25 cellular contexts compared by ENCODE assay signal in genomic region chr18:45871655-45872054, GRCh38. TPM values are rescaled to one million over a fixed set of nuclear protein-coding genes. Genes with fewer than 3 reads are reported as not detected.
DNase-seq lines count a peak whose midpoint lies in the region; ATAC-seq and TF ChIP-seq lines count a peak whose summit lies in the region.
"Had no signal": no experiment of that assay in that cellular context is flagged by ENCODE, and none has a peak within 500 bp of the region (broad histone marks: within the 10 kb centered on the region; RNA-seq: fewer than 3 reads in every experiment).

No MANE protein-coding gene starts in this region.

- peak; percentile 96 for ATAC-seq in RWPE2 (ENCODE audit: low read depth)
- ATAC-seq in natural killer cell treated with Interleukin-12 subunit alpha and Interleukin-12 subunit beta and Interleukin-15 and Interleukin-18, amount 100 ng/mL, for 72 hours = no peak
- ATAC-seq: activated CD8-positive, alpha-beta T cell treated with anti-CD3 and anti-CD28 coated beads for 36 hours; body of pancreas; naive thymus-derived CD4-positive, alpha-beta T cell; right cardiac atrium had no signal

- intact Hi-C loops in uterus (cut with DNase I; ENCODE audit: low total_unique reads) = no loop called here

- TF ChIP-seq CTCF in RWPE2 (IDR thresholded peaks at IDR 0.05; ENCODE audit: poor library complexity, severe bottlenecking) (no peak), epithelial cell of esophagus (IDR thresholded peaks at IDR 0.05; ENCODE audit: insufficient read depth, low read depth, low read length, missing control alignments) (no peak), uterus (IDR thresholded peaks at IDR 0.05) (no peak)

- H3K27me3 Mint-ChIP-seq in natural killer cell treated with Interleukin-12 subunit alpha and Interleukin-12 subunit beta and Interleukin-15 and Interleukin-18, amount 100 ng/mL, for 72 hours = no peaks in the 10 kb centered on the region
- H3K27me3 Mint-ChIP-seq: activated CD8-positive, alpha-beta T cell treated with anti-CD3 and anti-CD28 coated beads for 36 hours; activated naive CD4-positive, alpha-beta T cell treated with anti-CD3 and anti-CD28 coated beads, Interleukin-2, amount 50 U/mL, for 24 hours; B cell; naive thymus-derived CD4-positive, alpha-beta T cell had no signal

- H3K27me3 ChIP-seq in RWPE2 (ENCODE audit: insufficient read depth, poor library complexity, severe bottlenecking) = no peaks in the 10 kb centered on the region
- H3K27me3 ChIP-seq in uterus = no peaks in the 10 kb centered on the region
- H3K27me3 ChIP-seq: body of pancreas had no signal

- H3K4me3 ChIP-seq in RWPE2 (ENCODE audit: severe bottlenecking) (no peak overlapping the region), epithelial cell of esophagus (ENCODE audit: low read length) (no peak overlapping the region), uterus (no peak overlapping the region)
- H3K4me3 ChIP-seq: body of pancreas, coronary artery, SK-N-MC had no signal

- H3K27ac ChIP-seq in RWPE2 (ENCODE audit: poor library complexity, severe bottlenecking) = peak overlapping the region; percentile 38
- H3K27ac ChIP-seq in uterus = no peak overlapping the region
- H3K27ac ChIP-seq: body of pancreas, coronary artery, SK-N-MC had no signal

- DNase-seq in HPDE6-E6E7 (ENCODE audit: extremely low spot score) (peak; percentile 58), RWPE2 (ENCODE audit: low spot score) (no peak), epithelial cell of esophagus (ENCODE audit: low read depth) (peak; percentile 74), OCI-M1 (lab: John Stamatoyannopoulos, UW) (no peak), COR-L47 (lab: John Stamatoyannopoulos, UW) (no peak), uterus (no peak)
- no peak for DNase-seq in natural killer cell treated with Interleukin-12 subunit alpha and Interleukin-12 subunit beta and Interleukin-15 and Interleukin-18, amount 100 ng/mL, for 72 hours (ENCODE audit: low spot score)
- no peak for DNase-seq in activated effector memory CD4-positive, alpha-beta T cell treated with anti-CD3 and anti-CD28 coated beads, Interleukin-2, amount 50 U/mL, for 16 hours
- DNase-seq: activated CD4-positive, CD25-positive, alpha-beta regulatory T cell; activated CD8-positive, alpha-beta T cell treated with anti-CD3 and anti-CD28 coated beads for 36 hours; activated T-cell treated with anti-CD3 and anti-CD28 coated beads, Interleukin-2, amount 50 U/mL, for 1 hour; body of pancreas; Caco-2; foreskin melanocyte; hippocampal formation; mesendoderm; naive thymus-derived CD4-positive, alpha-beta T cell; NCI-H1105 treated with DMSO at 0.1 percent for 48 hours; NCI-H510A; right cardiac atrium; substantia nigra had no signal

- H3K4me1 ChIP-seq in RWPE2 (ENCODE audit: insufficient read depth, poor library complexity, severe bottlenecking) = peaks cover 12% of the 10 kb centered on the region
- no peaks in the 10 kb centered on the region for H3K4me1 ChIP-seq in uterus
- H3K4me1 ChIP-seq: body of pancreas, Caco-2 had no signal

- H3K9me3 ChIP-seq in RWPE2 (ENCODE audit: severe bottlenecking) (no peaks in the 10 kb centered on the region), uterus (no peaks in the 10 kb centered on the region)
- H3K9me3 ChIP-seq: body of pancreas, Caco-2 had no signal

- peak overlapping the region; percentile 94 to 95 for H3K27ac Mint-ChIP-seq in natural killer cell treated with Interleukin-12 subunit alpha and Interleukin-12 subunit beta and Interleukin-15 and Interleukin-18, amount 100 ng/mL, for 72 hours
- H3K27ac Mint-ChIP-seq: activated CD8-positive, alpha-beta T cell treated with anti-CD3 and anti-CD28 coated beads for 36 hours; B cell had no signal

- H3K36me3 ChIP-seq in RWPE2 (ENCODE audit: low read depth) (peaks cover 63% of the 10 kb centered on the region), uterus (no peaks in the 10 kb centered on the region)

- no peak for TF ChIP-seq POLR2A in uterus (IDR thresholded peaks at IDR 0.05)

- peaks cover 45 to 53% of the 10 kb centered on the region in 2 donors for H3K4me1 Mint-ChIP-seq in natural killer cell treated with Interleukin-12 subunit alpha and Interleukin-12 subunit beta and Interleukin-15 and Interleukin-18, amount 100 ng/mL, for 72 hours (ENCODE audit: low read depth in 2 of 2)

- H3K9me3 Mint-ChIP-seq in natural killer cell treated with Interleukin-12 subunit alpha and Interleukin-12 subunit beta and Interleukin-15 and Interleukin-18, amount 100 ng/mL, for 72 hours = peaks cover 4% of the 10 kb centered on the region

- H3K4me3 Mint-ChIP-seq in natural killer cell treated with Interleukin-12 subunit alpha and Interleukin-12 subunit beta and Interleukin-15 and Interleukin-18, amount 100 ng/mL, for 72 hours = peak overlapping the region; percentile 72
- H3K4me3 Mint-ChIP-seq: activated CD8-positive, alpha-beta T cell treated with anti-CD3 and anti-CD28 coated beads for 36 hours; activated naive CD4-positive, alpha-beta T cell treated with anti-CD3 and anti-CD28 coated beads, Interleukin-2, amount 50 U/mL, for 24 hours; B cell; naive thymus-derived CD4-positive, alpha-beta T cell had no signal

- H3K36me3 Mint-ChIP-seq in natural killer cell treated with Interleukin-12 subunit alpha and Interleukin-12 subunit beta and Interleukin-15 and Interleukin-18, amount 100 ng/mL, for 72 hours = peaks cover 69% of the 10 kb centered on the region

RNA-seq across cellular contexts. Expression of gene SIGLEC15, which starts 46.2 kb away (rescaled TPM):
- not detected for total RNA-seq in natural killer cell treated with Interleukin-12 subunit alpha and Interleukin-12 subunit beta and Interleukin-15 and Interleukin-18, amount 100 ng/mL, for 72 hours
- 1 to 10 TPM in 1 of 4 donors, not detected in 3; 2.8 TPM for total RNA-seq in uterus
- total RNA-seq: activated CD8-positive, alpha-beta T cell treated with anti-CD3 and anti-CD28 coated beads for 36 hours; B cell; Caco-2 had no signal

Comparison
In these comparisons a context has a peak if more than half of its experiments do, and no peak if none do; other contexts are left out.
1. DNase-seq: peak in HPDE6-E6E7 (single experiment) and epithelial cell of esophagus (single experiment); none in RWPE2 (single experiment), natural killer cell treated with Interleukin-12 subunit alpha and Interleukin-12 subunit beta and Interleukin-15 and Interleukin-18, amount 100 ng/mL, for 72 hours (single experiment), OCI-M1 (single experiment), COR-L47 (single experiment), uterus (0 of 2) and activated effector memory CD4-positive, alpha-beta T cell treated with anti-CD3 and anti-CD28 coated beads, Interleukin-2, amount 50 U/mL, for 16 hours (single experiment).